ENCODE assay signal across 1 cellular context in genomic region chr1:161531986-161532875, GRCh38.
TF ChIP-seq lines count a peak whose summit lies in the region.

No MANE protein-coding gene starts in this region.

TF ChIP-seq in K562, 482 proteins besides CTCF, POLR2A, EP300 and RAD21 (continued from another document and continues in another):
- no peak for TF ChIP-seq TFE3 (CRISPR knock-in tag; IDR thresholded peaks at IDR 0.05)
- TF ChIP-seq RHOXF2B (CRISPR knock-in tag; conservative IDR thresholded peaks at IDR 0.05) = no peak
- no peak for TF ChIP-seq E2F5 (CRISPR knock-in tag; IDR thresholded peaks at IDR 0.05)
- TF ChIP-seq CREB3 (tag; conservative IDR thresholded peaks at IDR 0.05; ENCODE audit: low read depth) = 0 out of 2 replicates have a peak, but pooled peaks have one; percentile 53
- no peak for TF ChIP-seq ZNF79 (CRISPR knock-in tag; IDR thresholded peaks at IDR 0.05; ENCODE audit: low read depth)
- TF ChIP-seq ZNF639 (CRISPR knock-in tag; conservative IDR thresholded peaks at IDR 0.05 in 1 of 2, IDR thresholded peaks at IDR 0.05 in 1 of 2) = no peak
- TF ChIP-seq YY1 (IDR thresholded peaks at IDR 0.05; ENCODE audit: borderline replicate concordance in 1 of 3, control insufficient read depth in 1 of 3, extremely low read depth in 1 of 3, insufficient read depth in 3 of 3, insufficient read length in 1 of 3, insufficient replicate concordance in 2 of 3, low read depth in 1 of 3, low read length in 2 of 3) = peak in 1 of 3 experiments; percentile 32
- TF ChIP-seq POLR2H (tag; IDR thresholded peaks at IDR 0.05; ENCODE audit: low read depth) = peak; percentile 88
- TF ChIP-seq ZNF395 (CRISPR knock-in tag; IDR thresholded peaks at IDR 0.05) = peak; percentile 38; the same call in 1 of the 2 replicates
- no peak for TF ChIP-seq TRIM24 (IDR thresholded peaks at IDR 0.05)
- peak; percentile 46 for TF ChIP-seq BRD9 (IDR thresholded peaks at IDR 0.05; ENCODE audit: low read depth, partially characterized antibody)
- no peak for TF ChIP-seq ZSCAN29 (IDR thresholded peaks at IDR 0.05)
- no peak for TF ChIP-seq KLF1 (tag; IDR thresholded peaks at IDR 0.05)
- no peak for TF ChIP-seq IRF2 (CRISPR knock-in tag; IDR thresholded peaks at IDR 0.05)
- no peak for TF ChIP-seq SIN3A (IDR thresholded peaks at IDR 0.05; ENCODE audit: borderline replicate concordance in 2 of 2, control insufficient read depth in 1 of 2, low read depth in 2 of 2, low read length in 2 of 2)
- no peak for TF ChIP-seq PHF21A (IDR thresholded peaks at IDR 0.05; ENCODE audit: borderline replicate concordance, low read depth)
- no peak for TF ChIP-seq ZNF324 (CRISPR knock-in tag; IDR thresholded peaks at IDR 0.05)
- TF ChIP-seq ARID4B (CRISPR knock-in tag; IDR thresholded peaks at IDR 0.05) = no peak
- TF ChIP-seq HES1 (IDR thresholded peaks at IDR 0.05; ENCODE audit: low read depth) = no peak
- no peak for TF ChIP-seq ZNF354B (CRISPR knock-in tag; IDR thresholded peaks at IDR 0.05)
- TF ChIP-seq PRPF4 (IDR thresholded peaks at IDR 0.05; ENCODE audit: insufficient read depth, low read depth, low read length, poor library complexity, severe bottlenecking) = no peak
- TF ChIP-seq ATF4 (CRISPR knock-in tag; IDR thresholded peaks at IDR 0.05) = 0 out of 2 replicates have a peak, but pooled peaks have one; percentile 27
- TF ChIP-seq ZNF282 (CRISPR knock-in tag; IDR thresholded peaks at IDR 0.05) = no peak
- no peak for TF ChIP-seq ZBTB1 (CRISPR knock-in tag; IDR thresholded peaks at IDR 0.05; ENCODE audit: borderline replicate concordance, low read depth)
- no peak for TF ChIP-seq TARDBP (IDR thresholded peaks at IDR 0.05)
- 0 out of 2 replicates have a peak, but pooled peaks have one; percentile 20 for TF ChIP-seq EP400 (IDR thresholded peaks at IDR 0.05)
- TF ChIP-seq MBD1 (CRISPR knock-in tag; IDR thresholded peaks at IDR 0.05) = no peak
- no peak for TF ChIP-seq RBM34 (IDR thresholded peaks at IDR 0.05; ENCODE audit: borderline replicate concordance, insufficient read depth, low read length)
- no peak for TF ChIP-seq TAF1 (IDR thresholded peaks at IDR 0.05; ENCODE audit: control insufficient read depth, extremely low read depth, insufficient read depth, low read length, severe bottlenecking)
- TF ChIP-seq BHLHE40 (IDR thresholded peaks at IDR 0.05; ENCODE audit: low read length) = no peak
- 0 out of 2 replicates have a peak, but pooled peaks have one; percentile 51 for TF ChIP-seq ILF3 (IDR thresholded peaks at IDR 0.05; ENCODE audit: borderline replicate concordance)
- TF ChIP-seq ZKSCAN8 (CRISPR knock-in tag; IDR thresholded peaks at IDR 0.05) = no peak
- no peak for TF ChIP-seq ZBTB5 (IDR thresholded peaks at IDR 0.05)
- no peak for TF ChIP-seq ZNF76 (CRISPR knock-in tag; IDR thresholded peaks at IDR 0.05; ENCODE audit: borderline replicate concordance)
- peak; percentile 25; the same call in 1 of the 2 replicates for TF ChIP-seq PHF8 (IDR thresholded peaks at IDR 0.05; ENCODE audit: borderline replicate concordance, low read length)
- TF ChIP-seq ATF1 (CRISPR knock-in tag; IDR thresholded peaks at IDR 0.05) = no peak
- no peak for TF ChIP-seq ATF1 (tag; IDR thresholded peaks at IDR 0.05)
- TF ChIP-seq GTF3C2 (IDR thresholded peaks at IDR 0.05; ENCODE audit: borderline replicate concordance, extremely low read depth, insufficient read length) = peak; percentile 35
- no peak for TF ChIP-seq JUND (IDR thresholded peaks at IDR 0.05; ENCODE audit: borderline replicate concordance, low read depth, low read length)
- no peak for TF ChIP-seq JUND (tag; IDR thresholded peaks at IDR 0.05; ENCODE audit: borderline replicate concordance, low read depth, low read length)
